ENCODE assay signal across 16 cellular contexts in genomic region chr13:97781891-97782305, GRCh38.
DNase-seq lines count a peak whose midpoint lies in the region; ATAC-seq and TF ChIP-seq lines count a peak whose summit lies in the region.
"Had no signal": no experiment of that assay in that cellular context is flagged by ENCODE, and none has a peak within 500 bp of the region (broad histone marks: within the 10 kb centered on the region; RNA-seq: fewer than 3 reads in every experiment).

No MANE protein-coding gene starts in this region.

- no peak overlapping the region for H3K4me3 ChIP-seq in fibroblast of mammary gland (ENCODE audit: control insufficient read depth, low read depth, low read length)

- no peak for TF ChIP-seq CTCF in fibroblast of mammary gland (conservative IDR thresholded peaks at IDR 0.05; ENCODE audit: control insufficient read depth, insufficient read depth, low read depth, low read length)
- no peak for TF ChIP-seq CTCF in osteocyte (IDR thresholded peaks at IDR 0.05)

- H3K4me3 Mint-ChIP-seq in osteocyte (ENCODE audit: unreplicated experiment) = no peak overlapping the region
- no peak overlapping the region for H3K4me3 Mint-ChIP-seq in stimulated activated memory B cell treated with anti-CD40 and anti-IgM and Interleukin-4, amounts not matched to agents 10 μg/mL and 1 μg/mL and 100 μg/mL, for 72 hours

- H3K27ac Mint-ChIP-seq in osteocyte (ENCODE audit: unreplicated experiment) = no peak overlapping the region
- H3K27ac Mint-ChIP-seq in stimulated activated memory B cell treated with anti-CD40 and anti-IgM and Interleukin-4, amounts not matched to agents 10 μg/mL and 1 μg/mL and 100 μg/mL, for 72 hours = no peak overlapping the region

- H3K9me3 Mint-ChIP-seq in osteocyte (ENCODE audit: unreplicated experiment) = peaks cover 9% of the 10 kb centered on the region
- peaks cover 6% of the 10 kb centered on the region for H3K9me3 Mint-ChIP-seq in stimulated activated memory B cell treated with anti-CD40 and anti-IgM and Interleukin-4, amounts not matched to agents 10 μg/mL and 1 μg/mL and 100 μg/mL, for 72 hours

- peaks cover 23% of the 10 kb centered on the region for H3K27me3 Mint-ChIP-seq in osteocyte (ENCODE audit: unreplicated experiment)
- H3K27me3 Mint-ChIP-seq in stimulated activated memory B cell treated with anti-CD40 and anti-IgM and Interleukin-4, amounts not matched to agents 10 μg/mL and 1 μg/mL and 100 μg/mL, for 72 hours = peaks cover 8% of the 10 kb centered on the region

- DNase-seq in Right ventricle myocardium inferior (ENCODE audit: missing footprints) = peak; percentile 74
- DNase-seq in cardiac septum (ENCODE audit: low spot score) = no peak
- peak; percentile 86 for DNase-seq in fibroblast of mammary gland (ENCODE audit: low read depth)
- DNase-seq in iris pigment epithelial cell (ENCODE audit: low read depth) = peak; percentile 67
- DNase-seq in osteocyte (ENCODE audit: extremely low spot score, unreplicated experiment) = no peak
- DNase-seq: 8988T, C1 segment of cervical spinal cord, EL, KBM-7, NCI-H1930, NCI-H2171, NCI-H446 treated with DMSO at 0.1 percent for 48 hours, NCI-H748 treated with DMSO at 0.1 percent for 48 hours had no signal

- peaks cover 5% of the 10 kb centered on the region for H3K4me1 Mint-ChIP-seq in osteocyte (ENCODE audit: unreplicated experiment)
- H3K4me1 Mint-ChIP-seq in stimulated activated memory B cell treated with anti-CD40 and anti-IgM and Interleukin-4, amounts not matched to agents 10 μg/mL and 1 μg/mL and 100 μg/mL, for 72 hours = no peaks in the 10 kb centered on the region

- peak; percentile 94 for ATAC-seq in Right ventricle myocardium inferior
- no peak for ATAC-seq in stimulated activated memory B cell treated with anti-CD40 and anti-IgM and Interleukin-4, amounts not matched to agents 10 μg/mL and 1 μg/mL and 100 μg/mL, for 72 hours
- ATAC-seq in GM21526 (IDR thresholded peaks at IDR 0.05; ENCODE audit: low FRiP score, unreplicated experiment) = no peak
- ATAC-seq in GM21786 (IDR thresholded peaks at IDR 0.05; ENCODE audit: unreplicated experiment) = no peak

- no peaks in the 10 kb centered on the region for H3K36me3 Mint-ChIP-seq in osteocyte (ENCODE audit: unreplicated experiment)
- no peaks in the 10 kb centered on the region for H3K36me3 Mint-ChIP-seq in stimulated activated memory B cell treated with anti-CD40 and anti-IgM and Interleukin-4, amounts not matched to agents 10 μg/mL and 1 μg/mL and 100 μg/mL, for 72 hours

- intact Hi-C loops in Right ventricle myocardium inferior (cut with DNase I) (no loop called here), cardiac septum (cut with DNase I) (no loop called here)

Comparison
In these comparisons a context has a peak if more than half of its experiments do, and no peak if none do; other contexts are left out.
1. DNase-seq: peak in Right ventricle myocardium inferior (single experiment), fibroblast of mammary gland (single experiment) and iris pigment epithelial cell (single experiment); none in cardiac septum (single experiment) and osteocyte (single experiment).